ENCODE assay signal across 22 cellular contexts in genomic region chr1:156111355-156111962, GRCh38. TPM values are rescaled to one million over a fixed set of nuclear protein-coding genes. Genes with fewer than 3 reads are reported as not detected.
DNase-seq lines count a peak whose midpoint lies in the region; ATAC-seq, FAIRE-seq and TF ChIP-seq lines count a peak whose summit lies in the region.
"Had no signal": no experiment of that assay in that cellular context is flagged by ENCODE, and none has a peak within 500 bp of the region (broad histone marks: within the 10 kb centered on the region; RNA-seq: fewer than 3 reads in every experiment).

No MANE protein-coding gene starts in this region.

- H3K9me3 ChIP-seq in CD8-positive, alpha-beta memory T cell (ENCODE audit: low read length) = no peaks in the 10 kb centered on the region
- no peaks in the 10 kb centered on the region for H3K9me3 ChIP-seq in skeletal muscle satellite cell (replicated peaks; ENCODE audit: low read length)
- no peaks in the 10 kb centered on the region for H3K9me3 ChIP-seq in mucosa of descending colon
- H3K9me3 ChIP-seq: lower lobe of right lung had no signal

- H3K27ac ChIP-seq in CD8-positive, alpha-beta memory T cell (ENCODE audit: low read depth, low read length) = no peak overlapping the region
- H3K27ac ChIP-seq: lower lobe of right lung had no signal

- no peak overlapping the region for H3K4me3 Mint-ChIP-seq in CD8-positive, alpha-beta memory T cell
- H3K4me3 Mint-ChIP-seq: activated CD4-positive, alpha-beta memory T cell treated with anti-CD3 and anti-CD28 coated beads, Interleukin-2, amount 10 ng/mL, durations not matched to agents 7 days and 5 days; activated naive CD8-positive, alpha-beta T cell treated with anti-CD3 and anti-CD28 coated beads, Interleukin-2, amount 10 ng/mL, durations not matched to agents 7 days and 5 days; activated T-cell treated with anti-CD3 and anti-CD28 coated beads, Interleukin-2, amount 50 U/mL, for 72 hours; effector memory CD8-positive, alpha-beta T cell; HFFc6 had no signal

- TF ChIP-seq CTCF in mucosa of descending colon (IDR thresholded peaks at IDR 0.05) = no peak

- peak; percentile 87 for FAIRE-seq in RCC 7860 (lab: Jason Lieb, UNC)

- H3K36me3 Mint-ChIP-seq in CD8-positive, alpha-beta memory T cell = peaks cover 0 to 15% (median 0%) of the 10 kb centered on the region in 3 donors
- H3K36me3 Mint-ChIP-seq: activated naive CD8-positive, alpha-beta T cell treated with anti-CD3 and anti-CD28 coated beads, Interleukin-2, amount 10 ng/mL, durations not matched to agents 7 days and 5 days had no signal

- POLR2A ChIA-PET in CD8-positive, alpha-beta memory T cell (lab: Charles Lee) = no interaction called here

- DNase-seq in CD8-positive, alpha-beta memory T cell = no peak
- DNase-seq in RCC 7860 (ENCODE audit: low spot score) (peak; percentile 87), fibroblast of peridontal ligament (ENCODE audit: extremely low read depth) (peak; percentile 58), SIG-M5 treated with dmso at 0.1 percent for 504 hours (lab: John Stamatoyannopoulos, UW; ENCODE audit: unreplicated experiment) (no peak), mucosa of descending colon (no peak)
- DNase-seq: activated CD4-positive, alpha-beta memory T cell treated with anti-CD3 and anti-CD28 coated beads, Interleukin-2, amount 10 ng/mL, durations not matched to agents 7 days and 5 days; activated naive CD8-positive, alpha-beta T cell treated with anti-CD3 and anti-CD28 coated beads, Interleukin-2, amount 10 ng/mL, durations not matched to agents 7 days and 5 days; activated T-cell treated with anti-CD3 and anti-CD28 coated beads, Interleukin-2, amount 50 U/mL, for 72 hours; AML-193; DMS153; effector memory CD8-positive, alpha-beta T cell; HFFc6; KBM-7; lower lobe of right lung; NCI-H2081; NCI-H774; PC-3; SW 1271 had no signal

- H3K27me3 Mint-ChIP-seq in CD8-positive, alpha-beta memory T cell = peaks cover 0 to 7% of the 10 kb centered on the region in 2 donors

- peaks cover 0 to 2% (median 0%) of the 10 kb centered on the region in 5 donors for H3K9me3 Mint-ChIP-seq in CD8-positive, alpha-beta memory T cell
- H3K9me3 Mint-ChIP-seq: activated CD4-positive, alpha-beta memory T cell treated with anti-CD3 and anti-CD28 coated beads, Interleukin-2, amount 10 ng/mL, durations not matched to agents 7 days and 5 days; activated naive CD8-positive, alpha-beta T cell treated with anti-CD3 and anti-CD28 coated beads, Interleukin-2, amount 10 ng/mL, durations not matched to agents 7 days and 5 days; activated T-cell treated with anti-CD3 and anti-CD28 coated beads, Interleukin-2, amount 50 U/mL, for 72 hours; effector memory CD8-positive, alpha-beta T cell had no signal

- peaks cover 23 to 46% (median 29%) of the 10 kb centered on the region in 3 donors for H3K4me1 Mint-ChIP-seq in CD8-positive, alpha-beta memory T cell

- peaks cover 3% of the 10 kb centered on the region for H3K27me3 ChIP-seq in CD8-positive, alpha-beta memory T cell (ENCODE audit: insufficient read depth, low read length, poor library complexity, severe bottlenecking)
- no peaks in the 10 kb centered on the region for H3K27me3 ChIP-seq in skeletal muscle satellite cell (ENCODE audit: control insufficient read depth, insufficient read depth, low read length)

- H3K4me1 ChIP-seq in CD8-positive, alpha-beta memory T cell (ENCODE audit: insufficient read depth, low read length) = peaks cover 24% of the 10 kb centered on the region
- H3K4me1 ChIP-seq in skeletal muscle satellite cell (ENCODE audit: control insufficient read depth, insufficient read depth, low read length) (peaks cover 35% of the 10 kb centered on the region), mucosa of descending colon (ENCODE audit: low read depth) (peaks cover 8% of the 10 kb centered on the region)

- H3K9ac ChIP-seq in skeletal muscle satellite cell (ENCODE audit: low read depth, low read length) = peak overlapping the region; percentile 19

- CTCF ChIA-PET in CD8-positive, alpha-beta memory T cell (lab: Charles Lee) = interaction anchor here (1.5 to 25.4 kb wide), 2 partner anchors 12 to 19 kb away, joined by 8 to 702 read pairs; no protein-coding TSS in a partner anchor

- H3K27ac Mint-ChIP-seq in CD8-positive, alpha-beta memory T cell = peak overlapping the region in 6 of 8 donors; percentile 57 to 98 (median 86)
- H3K27ac Mint-ChIP-seq: activated CD4-positive, alpha-beta memory T cell treated with anti-CD3 and anti-CD28 coated beads, Interleukin-2, amount 10 ng/mL, durations not matched to agents 7 days and 5 days; activated naive CD8-positive, alpha-beta T cell treated with anti-CD3 and anti-CD28 coated beads, Interleukin-2, amount 10 ng/mL, durations not matched to agents 7 days and 5 days; activated T-cell treated with anti-CD3 and anti-CD28 coated beads, Interleukin-2, amount 50 U/mL, for 72 hours had no signal

- H3K4me3 ChIP-seq in CD8-positive, alpha-beta memory T cell (ENCODE audit: low read length) = no peak overlapping the region
- H3K4me3 ChIP-seq in skeletal muscle satellite cell (ENCODE audit: low read length) (no peak overlapping the region), mucosa of descending colon (no peak overlapping the region)
- H3K4me3 ChIP-seq: lower lobe of right lung had no signal

- H3K36me3 ChIP-seq in CD8-positive, alpha-beta memory T cell (ENCODE audit: insufficient read depth, low read length) = no peaks in the 10 kb centered on the region
- peaks cover 16% of the 10 kb centered on the region for H3K36me3 ChIP-seq in skeletal muscle satellite cell (ENCODE audit: insufficient read depth, low read length)
- no peaks in the 10 kb centered on the region for H3K36me3 ChIP-seq in mucosa of descending colon (ENCODE audit: low read depth)
- H3K36me3 ChIP-seq: lower lobe of right lung had no signal

- no peak overlapping the region for H3K4me2 ChIP-seq in skeletal muscle satellite cell (ENCODE audit: low read length)

- intact Hi-C loops in mucosa of descending colon (cut with DNase I, micrococcal nuclease) = no loop called here

- ATAC-seq in HG03025 (IDR thresholded peaks at IDR 0.05; ENCODE audit: low FRiP score, unreplicated experiment) (no peak), HG03095 (IDR thresholded peaks at IDR 0.05; ENCODE audit: unreplicated experiment) (no peak), mucosa of descending colon (no peak)
- ATAC-seq: activated T-cell treated with anti-CD3 and anti-CD28 coated beads, Interleukin-2, amount 50 U/mL, for 72 hours; effector memory CD8-positive, alpha-beta T cell; lower lobe of right lung; PC-3 had no signal

RNA-seq across cellular contexts. Expression of gene LMNA, which starts 3.1 kb away (rescaled TPM):
- total RNA-seq in CD8-positive, alpha-beta memory T cell = 100 to 1,000 TPM; 325 to 335 TPM
- polyA plus RNA-seq in CD8-positive, alpha-beta memory T cell = 13.9 TPM
- total RNA-seq in skeletal muscle satellite cell (2012; rRNA removed) = 967 and 1,030 TPM in 2 replicates
- total RNA-seq in mucosa of descending colon = 100 to 1,000 TPM; 263 to 334 (median 308) TPM

RNA-seq across cellular contexts. Expression of gene MEX3A, which starts 29.2 kb away (rescaled TPM):
- 1 to 10 TPM in 1 of 2 experiments, under 1 TPM in 1; 0.24 to 1.0 TPM for total RNA-seq in CD8-positive, alpha-beta memory T cell
- not detected for polyA plus RNA-seq in CD8-positive, alpha-beta memory T cell
- total RNA-seq in skeletal muscle satellite cell (2012; rRNA removed) = 0.51 and 3.5 TPM in 2 replicates
- 1 to 10 TPM in 1 of 3 donors, under 1 TPM in 2; 0.32 to 2.5 (median 0.66) TPM for total RNA-seq in mucosa of descending colon

RNA-seq across cellular contexts. Expression of gene SEMA4A, which starts 41.9 kb away (rescaled TPM):
- total RNA-seq in CD8-positive, alpha-beta memory T cell = 10 to 100 TPM; 21.6 to 23.0 TPM
- polyA plus RNA-seq in CD8-positive, alpha-beta memory T cell = 10.7 TPM
- total RNA-seq in skeletal muscle satellite cell (2012; rRNA removed) = 0.25 TPM in 1 of 2 replicates, not detected in the other
- total RNA-seq in mucosa of descending colon = 1 to 10 TPM; 2.1 to 7.6 (median 5.5) TPM

RNA-seq across cellular contexts. Expression of gene RAB25, which starts 50.5 kb away (rescaled TPM):
- not detected for total RNA-seq in CD8-positive, alpha-beta memory T cell
- polyA plus RNA-seq in CD8-positive, alpha-beta memory T cell = 0.76 TPM
- total RNA-seq in skeletal muscle satellite cell (2012; rRNA removed) = not detected in 2 replicates
- total RNA-seq in mucosa of descending colon = 100 to 1,000 TPM in 2 of 3 donors, 10 to 100 TPM in 1; 85.1 to 242 (median 158) TPM
- total RNA-seq: cardiac septum, HFFc6 had no signal

RNA-seq across cellular contexts. Expression of gene LAMTOR2, which starts 56.9 kb away (rescaled TPM):
- total RNA-seq in CD8-positive, alpha-beta memory T cell = 10 to 100 TPM; 61.9 to 67.4 TPM
- 134 TPM for polyA plus RNA-seq in CD8-positive, alpha-beta memory T cell
- 36.8 and 37.6 TPM in 2 replicates for total RNA-seq in skeletal muscle satellite cell (2012; rRNA removed)
- 10 to 100 TPM; 49.8 to 73.4 (median 60.7) TPM for total RNA-seq in mucosa of descending colon

Comparison
In these comparisons a context has a peak if more than half of its experiments do, and no peak if none do; other contexts are left out.
1. DNase-seq: peak in RCC 7860 (single experiment) and fibroblast of peridontal ligament (single experiment); none in CD8-positive, alpha-beta memory T cell (0 of 5), SIG-M5 treated with dmso at 0.1 percent for 504 hours (single experiment) and mucosa of descending colon (0 of 3).